Comparison of ENCODE assay signal across 8 cellular contexts in genomic region chr10:97463363-97464132, GRCh38. TPM values are rescaled to one million over a fixed set of nuclear protein-coding genes. Genes with fewer than 3 reads are reported as not detected.
DNase-seq lines count a peak whose midpoint lies in the region; ATAC-seq and TF ChIP-seq lines count a peak whose summit lies in the region.

No MANE protein-coding gene starts in this region.

- H3K9me3 Mint-ChIP-seq in CD8-positive, alpha-beta memory T cell = no peaks in the 10 kb centered on the region
- H3K9me3 Mint-ChIP-seq in GM23338 = no peaks in the 10 kb centered on the region
- H3K9me3 Mint-ChIP-seq in progenitor cell of endocrine pancreas (ENCODE audit: low read depth) = no peaks in the 10 kb centered on the region

- POLR2A ChIA-PET in CD8-positive, alpha-beta memory T cell (lab: Charles Lee) = no interaction called here

- no peaks in the 10 kb centered on the region for H3K4me1 Mint-ChIP-seq in CD8-positive, alpha-beta memory T cell
- H3K4me1 Mint-ChIP-seq in GM23338 = peaks cover 5% of the 10 kb centered on the region; the same call in 1 of the 3 replicates
- H3K4me1 Mint-ChIP-seq in progenitor cell of endocrine pancreas (ENCODE audit: low read depth) = peaks cover 2% of the 10 kb centered on the region

- H3K27ac ChIP-seq in CD8-positive, alpha-beta memory T cell (ENCODE audit: low read depth, low read length) = no peak overlapping the region
- H3K27ac ChIP-seq in GM23338 (ENCODE audit: low read depth) (peak overlapping the region; percentile 73), heart left ventricle (peak overlapping the region in 7 of 12 donors; percentile 18 to 40 (median 32))

- H2AFZ ChIP-seq in GM23338 = no peak overlapping the region

- H3F3A ChIP-seq in GM23338 (replicated peaks; ENCODE audit: low read depth) = peaks cover 28% of the 10 kb centered on the region

- H3K4me1 ChIP-seq in CD8-positive, alpha-beta memory T cell (ENCODE audit: insufficient read depth, low read length) = no peaks in the 10 kb centered on the region
- no peaks in the 10 kb centered on the region for H3K4me1 ChIP-seq in GM23338 (ENCODE audit: insufficient read depth)
- peaks cover 0 to 18% (median 0%) of the 10 kb centered on the region in 12 donors for H3K4me1 ChIP-seq in heart left ventricle

- H3K27me3 Mint-ChIP-seq in CD8-positive, alpha-beta memory T cell = no peaks in the 10 kb centered on the region
- H3K27me3 Mint-ChIP-seq in GM23338 (ENCODE audit: insufficient read depth, low read depth, poor library complexity) = peaks cover 8% of the 10 kb centered on the region
- H3K27me3 Mint-ChIP-seq in progenitor cell of endocrine pancreas = no peaks in the 10 kb centered on the region

- no peaks in the 10 kb centered on the region for H3K9me2 ChIP-seq in GM23338 (ENCODE audit: insufficient read depth)

- DNase-seq in CD8-positive, alpha-beta memory T cell = peak in 4 of 5 donors; percentile 3 to 51 (median 32)
- DNase-seq in GM23338 (ENCODE audit: low spot score) (peak; percentile 87), NCI-H69 (lab: John Stamatoyannopoulos, UW) (peak; percentile 54), heart left ventricle (peak in 2 of 5 donors; percentile 28 to 35), progenitor cell of endocrine pancreas (ENCODE audit: low spot score, unreplicated experiment) (peak; percentile 47), NCI-H446 treated with DMSO at 0.1 percent for 48 hours (lab: John Stamatoyannopoulos, UW) (no peak)
- peak; percentile 17 for DNase-seq in activated naive CD4-positive, alpha-beta T cell treated with anti-CD3 and anti-CD28 coated beads, Interleukin-2, amount 50 U/mL, for 16 hours
- no peak for DNase-seq in NK-92 treated with Interleukin-12 subunit alpha and Interleukin-12 subunit beta, amount 100 ng/mL, for 24 hours (lab: John Stamatoyannopoulos, UW)

- no peaks in the 10 kb centered on the region for H3K9me3 ChIP-seq in CD8-positive, alpha-beta memory T cell (ENCODE audit: low read length)
- H3K9me3 ChIP-seq in heart left ventricle = no peaks in the 10 kb centered on the region

- peaks cover 5% of the 10 kb centered on the region for H4K20me1 ChIP-seq in GM23338 (replicated peaks; ENCODE audit: insufficient read depth)

- H3K4me3 ChIP-seq in CD8-positive, alpha-beta memory T cell (ENCODE audit: low read length) = no peak overlapping the region
- H3K4me3 ChIP-seq in GM23338 = no peak overlapping the region
- no peak overlapping the region for H3K4me3 ChIP-seq in heart left ventricle

- no peaks in the 10 kb centered on the region for H3K27me3 ChIP-seq in CD8-positive, alpha-beta memory T cell (ENCODE audit: insufficient read depth, low read length, poor library complexity, severe bottlenecking)
- H3K27me3 ChIP-seq in GM23338 (ENCODE audit: insufficient read depth) = no peaks in the 10 kb centered on the region
- no peaks in the 10 kb centered on the region for H3K27me3 ChIP-seq in heart left ventricle

- TF ChIP-seq CTCF in GM23338 (conservative IDR thresholded peaks at IDR 0.05; ENCODE audit: low read depth in 2 of 2) (peak; percentile 86 to 96), heart left ventricle (IDR thresholded peaks at IDR 0.05) (peak; percentile 70 to 92 (median 78)), progenitor cell of endocrine pancreas (IDR thresholded peaks at IDR 0.05; ENCODE audit: unreplicated experiment) (peak; percentile 86)

- TF ChIP-seq POLR2A in heart left ventricle (IDR thresholded peaks at IDR 0.05) = no peak

- H3K27ac Mint-ChIP-seq in CD8-positive, alpha-beta memory T cell = peak overlapping the region in 5 of 8 donors; percentile 0 to 92 (median 38)
- H3K27ac Mint-ChIP-seq in GM23338 = peak overlapping the region; percentile 86
- H3K27ac Mint-ChIP-seq in progenitor cell of endocrine pancreas = peak overlapping the region; percentile 71

- no peak overlapping the region for H3K4me2 ChIP-seq in GM23338

- WGBS in heart left ventricle, 4 donors = 69 to 77% (median 75%) methylated on average over 4 of the region's 4 CpGs

- intact Hi-C loops in heart left ventricle (cut with DNase I) = loop anchor here (1.0 to 5.0 kb wide), 7 partner anchors 59 to 149 kb away; no protein-coding TSS in a partner anchor

- CTCF ChIA-PET in CD8-positive, alpha-beta memory T cell (lab: Charles Lee) = interaction anchor here (0.7 to 4.7 kb wide), 7 partner anchors 9 to 185 kb away, joined by 3 to 24 read pairs (median 3); partner anchors contain the start of gene RRP12

- H3K36me3 ChIP-seq in CD8-positive, alpha-beta memory T cell (ENCODE audit: insufficient read depth, low read length) = peaks cover 61% of the 10 kb centered on the region
- H3K36me3 ChIP-seq in GM23338 (ENCODE audit: insufficient read depth) (peaks cover 64% of the 10 kb centered on the region), heart left ventricle (peaks cover 0 to 100% (median 99%) of the 10 kb centered on the region in 9 donors)

- no peak overlapping the region for H3K4me3 Mint-ChIP-seq in CD8-positive, alpha-beta memory T cell
- H3K4me3 Mint-ChIP-seq in GM23338 = no peak overlapping the region
- no peak overlapping the region for H3K4me3 Mint-ChIP-seq in progenitor cell of endocrine pancreas (ENCODE audit: low read depth)

- H3K79me2 ChIP-seq in GM23338 (replicated peaks; ENCODE audit: insufficient read depth) = no peaks in the 10 kb centered on the region

- peaks cover 4 to 95% (median 22%) of the 10 kb centered on the region in 3 donors for H3K36me3 Mint-ChIP-seq in CD8-positive, alpha-beta memory T cell
- H3K36me3 Mint-ChIP-seq in GM23338 (ENCODE audit: low read depth) (peaks cover 90% of the 10 kb centered on the region), progenitor cell of endocrine pancreas (ENCODE audit: insufficient read depth) (peaks cover 24% of the 10 kb centered on the region)

- ATAC-seq in GM23338 (peak; percentile 94), heart left ventricle (peak in 3 of 4 donors; percentile 54 to 68 (median 64))

TF ChIP-seq in GM23338, 12 proteins besides CTCF, POLR2A, EP300 and RAD21 (continues in another document):
- no peak for TF ChIP-seq ZNF331 (CRISPR knock-in tag; IDR thresholded peaks at IDR 0.05; ENCODE audit: low read depth)
- no peak for TF ChIP-seq JUNB (IDR thresholded peaks at IDR 0.05; ENCODE audit: unreplicated experiment)
- TF ChIP-seq ETS1 (IDR thresholded peaks at IDR 0.05) = no peak
- no peak for TF ChIP-seq STAT1 (IDR thresholded peaks at IDR 0.05; ENCODE audit: unreplicated experiment)
- TF ChIP-seq NANOG (IDR thresholded peaks at IDR 0.05; ENCODE audit: borderline replicate concordance) = no peak
- TF ChIP-seq EZH2 (IDR thresholded peaks at IDR 0.05; ENCODE audit: low read depth, unreplicated experiment) = no peak

RNA-seq across cellular contexts. Expression of gene ZDHHC16, which starts 17.6 kb away (rescaled TPM):
- total RNA-seq in CD8-positive, alpha-beta memory T cell = 10 to 100 TPM; 56.2 to 57.6 TPM
- polyA plus RNA-seq in CD8-positive, alpha-beta memory T cell = 26.4 TPM
- total RNA-seq in GM23338 (2014; rRNA removed; shearing (Covaris generic)) = 58.1 and 58.2 TPM in 2 replicates
- polyA plus RNA-seq in GM23338 (2016; fragmentation: Nextera tagmentation; extraction: Ambion mirVana) (33.3 and 35.1 TPM in 2 replicates), heart left ventricle (10 to 100 TPM; 21.3 to 59.5 TPM)
- total RNA-seq in heart left ventricle (10 to 100 TPM; 16.2 to 36.8 (median 25.2) TPM), progenitor cell of endocrine pancreas (59.6 and 64.9 TPM in 2 replicates)

RNA-seq across cellular contexts. Expression of gene EXOSC1, which starts 17.7 kb away (rescaled TPM):
- 10 to 100 TPM; 61.0 to 64.8 TPM for total RNA-seq in CD8-positive, alpha-beta memory T cell
- 83.0 TPM for polyA plus RNA-seq in CD8-positive, alpha-beta memory T cell
- 63.6 and 66.3 TPM in 2 replicates for total RNA-seq in GM23338 (2014; rRNA removed; shearing (Covaris generic))
- polyA plus RNA-seq in GM23338 (2016; fragmentation: Nextera tagmentation; extraction: Ambion mirVana) (127 and 131 TPM in 2 replicates), heart left ventricle (10 to 100 TPM; 26.0 to 34.5 TPM)
- total RNA-seq in heart left ventricle (10 to 100 TPM; 14.8 to 24.6 (median 16.9) TPM), progenitor cell of endocrine pancreas (38.0 and 41.5 TPM in 2 replicates)

RNA-seq across cellular contexts. Expression of gene MMS19, which starts 34.7 kb away (rescaled TPM):
- 10 to 100 TPM; 85.7 to 89.3 TPM for total RNA-seq in CD8-positive, alpha-beta memory T cell
- polyA plus RNA-seq in CD8-positive, alpha-beta memory T cell = 27.5 TPM
- total RNA-seq in GM23338 (2014; rRNA removed; shearing (Covaris generic)) = 221 and 252 TPM in 2 replicates
- polyA plus RNA-seq in GM23338 (2016; fragmentation: Nextera tagmentation; extraction: Ambion mirVana) (74.7 and 81.5 TPM in 2 replicates), heart left ventricle (10 to 100 TPM; 43.9 to 52.0 TPM)
- total RNA-seq in heart left ventricle (10 to 100 TPM; 30.2 to 63.5 (median 48.1) TPM), progenitor cell of endocrine pancreas (80.6 and 82.1 TPM in 2 replicates)

RNA-seq across cellular contexts. Expression of gene UBTD1, which starts 35.2 kb away (rescaled TPM):
- total RNA-seq in CD8-positive, alpha-beta memory T cell = 1 to 10 TPM; 1.9 to 2.6 TPM
- 2.0 TPM for polyA plus RNA-seq in CD8-positive, alpha-beta memory T cell
- total RNA-seq in GM23338 (2014; rRNA removed; shearing (Covaris generic)) = 21.5 and 29.0 TPM in 2 replicates
- polyA plus RNA-seq in GM23338 (2016; fragmentation: Nextera tagmentation; extraction: Ambion mirVana) (17.3 and 20.4 TPM in 2 replicates), heart left ventricle (10 to 100 TPM; 49.0 to 49.7 TPM)
- total RNA-seq in heart left ventricle (10 to 100 TPM; 18.2 to 42.9 (median 27.7) TPM), progenitor cell of endocrine pancreas (9.0 and 9.2 TPM in 2 replicates)

RNA-seq across cellular contexts. Expression of gene PGAM1, which starts 37.6 kb away (rescaled TPM):
- total RNA-seq in CD8-positive, alpha-beta memory T cell = 1,000 to 10,000 TPM; 1,086 to 1,097 TPM
- 309 TPM for polyA plus RNA-seq in CD8-positive, alpha-beta memory T cell
- 870 and 930 TPM in 2 replicates for total RNA-seq in GM23338 (2014; rRNA removed; shearing (Covaris generic))
- polyA plus RNA-seq in GM23338 (2016; fragmentation: Nextera tagmentation; extraction: Ambion mirVana) (492 and 497 TPM in 2 replicates), heart left ventricle (100 to 1,000 TPM in 1 of 2 donors, 10 to 100 TPM in 1; 41.6 to 436 TPM)
- total RNA-seq in heart left ventricle (100 to 1,000 TPM; 204 to 343 (median 250) TPM), progenitor cell of endocrine pancreas (130 and 137 TPM in 2 replicates)

Comparison
In these comparisons a context has a peak if more than half of its experiments do, and no peak if none do; other contexts are left out.
1. DNase-seq: peak in CD8-positive, alpha-beta memory T cell (4 of 5), GM23338 (single experiment), NCI-H69 (single experiment), activated naive CD4-positive, alpha-beta T cell treated with anti-CD3 and anti-CD28 coated beads, Interleukin-2, amount 50 U/mL, for 16 hours (single experiment) and progenitor cell of endocrine pancreas (single experiment); none in NCI-H446 treated with DMSO at 0.1 percent for 48 hours (single experiment) and NK-92 treated with Interleukin-12 subunit alpha and Interleukin-12 subunit beta, amount 100 ng/mL, for 24 hours (single experiment).
2. Peak in every context shown above with its lines, with median percentiles within 50 percentile points of each other: H3K27ac Mint-ChIP-seq and CTCF ChIP-seq.